In the genomic region with DNA sequence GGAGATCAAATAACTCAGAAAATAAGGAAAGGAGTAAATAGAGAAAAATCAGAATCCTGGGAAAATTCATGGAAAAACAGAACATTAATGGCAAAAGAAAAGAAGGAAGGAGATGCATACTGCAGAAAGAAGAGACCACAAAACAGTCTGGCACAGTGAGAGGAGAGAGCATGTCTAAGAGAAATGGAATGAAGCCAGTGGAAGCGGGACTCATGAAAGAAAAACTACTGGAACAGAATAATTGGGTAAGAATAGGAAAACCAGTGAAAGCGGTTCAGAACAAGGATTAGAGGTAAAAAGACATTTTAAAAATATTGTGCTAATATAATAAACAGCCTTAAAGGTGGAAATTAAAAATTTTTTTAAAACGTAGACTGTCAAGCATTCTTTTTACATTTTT, we compare ENCODE assay signal across 22 cellular contexts.
A peak's percentile ranks its signal among the peaks of the same experiment; 100 is the strongest.
DNase-seq lines count a peak whose midpoint lies in the region; ATAC-seq, FAIRE-seq and TF ChIP-seq lines count a peak whose summit lies in the region.
"Had no signal": no experiment of that assay in that cellular context is flagged by ENCODE, and none has a peak within 500 bp of the region (broad histone marks: within the 10 kb centered on the region; RNA-seq: fewer than 3 reads in every experiment).

No MANE protein-coding gene starts in this region.

- H3K4me3 ChIP-seq in A549 (no peak overlapping the region), astrocyte of the cerebellum (ENCODE audit: low read depth, low read length) (no peak overlapping the region), OCI-LY7 (ENCODE audit: low read depth, low read length, poor library complexity, severe bottlenecking) (no peak overlapping the region), pancreas (no peak overlapping the region)
- H3K4me3 ChIP-seq: thoracic aorta had no signal

- no peak for TF ChIP-seq RAD21 in A549 (conservative IDR thresholded peaks at IDR 0.05 in 1 of 2, IDR thresholded peaks at IDR 0.05 in 1 of 2)

- H3K9me3 ChIP-seq in A549, result no peaks in the 10 kb centered on the region
- no peaks in the 10 kb centered on the region for H3K9me3 ChIP-seq in OCI-LY7 (ENCODE audit: low read length)
- no peaks in the 10 kb centered on the region for H3K9me3 ChIP-seq in pancreas
- H3K9me3 ChIP-seq: Caco-2, thoracic aorta had no signal

- intact Hi-C loops in OCI-LY7 (cut with micrococcal nuclease; ENCODE audit: unreplicated experiment) (no loop called here), pancreas (cut with DNase I) (no loop called here)

- no peaks in the 10 kb centered on the region for H3K36me3 ChIP-seq in OCI-LY7 (ENCODE audit: insufficient read depth, low read length)
- no peaks in the 10 kb centered on the region for H3K36me3 ChIP-seq in pancreas
- H3K36me3 ChIP-seq: thoracic aorta had no signal

- no peak for FAIRE-seq in A549 (lab: Jason Lieb, UNC)
- FAIRE-seq in pancreas (lab: Jason Lieb, UNC), result no peak
- FAIRE-seq: bronchial epithelial cell, kidney had no signal

- no peak for DNase-seq in A549 (ENCODE audit: low read depth in 1 of 2, low spot score in 1 of 2)
- peak; percentile 53 for DNase-seq in GM04504 (ENCODE audit: low read depth)
- DNase-seq in astrocyte of the cerebellum (ENCODE audit: low read depth), result peak; percentile 72
- peak; percentile 50 for DNase-seq in hepatic stellate cell (ENCODE audit: low spot score)
- no peak for DNase-seq in stimulated activated naive CD4-positive, alpha-beta T cell treated with Interleukin-2 at 50 U/mL for 16 hours (lab: John Stamatoyannopoulos, UW)
- DNase-seq in OCI-LY7 (ENCODE audit: low spot score), result no peak
- DNase-seq in pancreas, result no peak
- DNase-seq: activated CD4-positive, alpha-beta memory T cell treated with anti-CD3 and anti-CD28 coated beads, Interleukin-2, amount 10 ng/mL, durations not matched to agents 7 days and 5 days; activated naive CD4-positive, alpha-beta T cell treated with anti-CD3 and anti-CD28 coated beads, Interleukin-2, amount 10 ng/mL, durations not matched to agents 7 days and 5 days; activated T-cell treated with anti-CD3 and anti-CD28 coated beads, Interleukin-2, amount 50 U/mL, for 1 hour; Caco-2; hippocampal formation; kidney; naive thymus-derived CD8-positive, alpha-beta T cell; NCI-H2029 treated with DMSO at 0.1 percent for 48 hours; SIG-M5; T-helper 17 cell had no signal

- H3K4me2 ChIP-seq in A549 (peak overlapping the region; percentile 20; the same call in 1 of the 3 replicates), OCI-LY7 (ENCODE audit: low read length) (no peak overlapping the region)

- no peak overlapping the region for H2AFZ ChIP-seq in OCI-LY7 (ENCODE audit: low read length)

- H4K20me1 ChIP-seq in OCI-LY7 (ENCODE audit: insufficient read depth, low read length), result no peaks in the 10 kb centered on the region

- no peak for TF ChIP-seq POLR2A in A549 (IDR thresholded peaks at IDR 0.05; ENCODE audit: low read length)

- no peaks in the 10 kb centered on the region for H3K27me3 ChIP-seq in pancreas

- POLR2A ChIA-PET in A549 (lab: Yijun Ruan, JAX) (no interaction called here), OCI-LY7 (lab: Charles Lee) (interaction anchor here (0.6 kb wide), 1 partner anchor 1772 kb away, joined by 3 read pairs; no protein-coding TSS in a partner anchor)

- WGBS in A549 (ENCODE audit: missing lambda C conversion rate), result 25% methylated on average over 3 of the region's 3 CpGs
- WGBS in pancreas, 2 donors, result 49 to 61% methylated on average over 3 of the region's 3 CpGs

- in situ Hi-C loops in astrocyte of the cerebellum (cut with HindIII; ENCODE audit: low sequenced_read_pairs), result loop anchor here (25.0 kb wide), 1 partner anchor 782 kb away; no protein-coding TSS in a partner anchor

- H3K4me1 ChIP-seq in A549 (0 out of 3 replicates have a peak, but pooled peaks cover 3% of the 10 kb centered on the region), OCI-LY7 (ENCODE audit: insufficient read depth, low read length, poor library complexity, severe bottlenecking) (no peaks in the 10 kb centered on the region), pancreas (no peaks in the 10 kb centered on the region)
- H3K4me1 ChIP-seq: Caco-2 had no signal

- TF ChIP-seq CTCF in A549 (IDR thresholded peaks at IDR 0.05) (no peak), astrocyte of the cerebellum (IDR thresholded peaks at IDR 0.05; ENCODE audit: low read depth, low read length, missing control alignments) (no peak), OCI-LY7 (conservative IDR thresholded peaks at IDR 0.05; ENCODE audit: low read length) (no peak), pancreas (IDR thresholded peaks at IDR 0.05) (no peak)

- H3K27ac ChIP-seq in A549 (no peak overlapping the region), OCI-LY7 (ENCODE audit: low read depth, low read length, poor library complexity, severe bottlenecking) (no peak overlapping the region), pancreas (no peak overlapping the region)
- H3K27ac ChIP-seq: thoracic aorta had no signal

- CTCF ChIA-PET in A549 (lab: Yijun Ruan, JAX), result no interaction called here
- CTCF ChIA-PET in OCI-LY7 (lab: Charles Lee; ENCODE audit: unreplicated experiment), result no interaction called here

- no peak for ATAC-seq in A549
- ATAC-seq in GM18861 (IDR thresholded peaks at IDR 0.05; ENCODE audit: unreplicated experiment), result no peak
- no peak for ATAC-seq in pancreas
- ATAC-seq: esophagus mucosa; naive thymus-derived CD8-positive, alpha-beta T cell; T-helper 17 cell; WTC11 had no signal

- no peaks in the 10 kb centered on the region for H3K9me2 ChIP-seq in OCI-LY7 (ENCODE audit: insufficient read depth, low read length)

- H3K79me2 ChIP-seq in OCI-LY7 (ENCODE audit: insufficient read depth, low read depth, low read length), result no peaks in the 10 kb centered on the region

- no peak for TF ChIP-seq EP300 in A549 (IDR thresholded peaks at IDR 0.05)

- BruUV-seq in OCI-LY7 (replicated peaks; lab: Mats Ljungman, UMichigan), result no TSS peak

TF ChIP-seq in A549, 52 proteins besides CTCF, POLR2A, EP300 and RAD21:
- TF ChIP-seq CHD4 (IDR thresholded peaks at IDR 0.05; ENCODE audit: borderline replicate concordance) (no peak), ZC3H11A (IDR thresholded peaks at IDR 0.05) (no peak), CHD2 (IDR thresholded peaks at IDR 0.05; ENCODE audit: low read length, partially characterized antibody) (no peak), MAZ (IDR thresholded peaks at IDR 0.05; ENCODE audit: borderline replicate concordance, low read depth, low read length) (no peak), TFCP2L1 (CRISPR knock-in tag; IDR thresholded peaks at IDR 0.05) (no peak), FOSB (CRISPR knock-in tag; IDR thresholded peaks at IDR 0.05) (no peak), NPAS2 (CRISPR knock-in tag; IDR thresholded peaks at IDR 0.05; ENCODE audit: borderline replicate concordance) (no peak), MYC (IDR thresholded peaks at IDR 0.05; ENCODE audit: borderline replicate concordance, low read length) (no peak), MAFK (IDR thresholded peaks at IDR 0.05; ENCODE audit: partially characterized antibody) (no peak), CBX2 (IDR thresholded peaks at IDR 0.05; ENCODE audit: borderline replicate concordance, low read depth) (no peak)
- TF ChIP-seq, protein P1, sequence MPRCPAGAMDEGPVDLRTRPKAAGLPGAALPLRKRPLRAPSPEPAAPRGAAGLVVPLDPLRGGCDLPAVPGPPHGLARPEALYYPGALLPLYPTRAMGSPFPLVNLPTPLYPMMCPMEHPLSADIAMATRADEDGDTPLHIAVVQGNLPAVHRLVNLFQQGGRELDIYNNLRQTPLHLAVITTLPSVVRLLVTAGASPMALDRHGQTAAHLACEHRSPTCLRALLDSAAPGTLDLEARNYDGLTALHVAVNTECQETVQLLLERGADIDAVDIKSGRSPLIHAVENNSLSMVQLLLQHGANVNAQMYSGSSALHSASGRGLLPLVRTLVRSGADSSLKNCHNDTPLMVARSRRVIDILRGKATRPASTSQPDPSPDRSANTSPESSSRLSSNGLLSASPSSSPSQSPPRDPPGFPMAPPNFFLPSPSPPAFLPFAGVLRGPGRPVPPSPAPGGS (IDR thresholded peaks at IDR 0.05), result no peak
- TF ChIP-seq, protein P2, sequence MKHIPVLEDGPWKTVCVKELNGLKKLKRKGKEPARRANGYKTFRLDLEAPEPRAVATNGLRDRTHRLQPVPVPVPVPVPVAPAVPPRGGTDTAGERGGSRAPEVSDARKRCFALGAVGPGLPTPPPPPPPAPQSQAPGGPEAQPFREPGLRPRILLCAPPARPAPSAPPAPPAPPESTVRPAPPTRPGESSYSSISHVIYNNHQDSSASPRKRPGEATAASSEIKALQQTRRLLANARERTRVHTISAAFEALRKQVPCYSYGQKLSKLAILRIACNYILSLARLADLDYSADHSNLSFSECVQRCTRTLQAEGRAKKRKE (CRISPR knock-in tag; IDR thresholded peaks at IDR 0.05; ENCODE audit: low read depth), result no peak

Comparison
In these comparisons a context has a peak if more than half of its experiments do, and no peak if none do; other contexts are left out.
1. DNase-seq: peak in GM04504 (single experiment), astrocyte of the cerebellum (single experiment) and hepatic stellate cell (single experiment); none in A549 (0 of 2), stimulated activated naive CD4-positive, alpha-beta T cell treated with Interleukin-2 at 50 U/mL for 16 hours (single experiment), OCI-LY7 (single experiment) and pancreas (0 of 6).